Comparison of ENCODE assay signal across 1 cellular context in the genomic region with DNA sequence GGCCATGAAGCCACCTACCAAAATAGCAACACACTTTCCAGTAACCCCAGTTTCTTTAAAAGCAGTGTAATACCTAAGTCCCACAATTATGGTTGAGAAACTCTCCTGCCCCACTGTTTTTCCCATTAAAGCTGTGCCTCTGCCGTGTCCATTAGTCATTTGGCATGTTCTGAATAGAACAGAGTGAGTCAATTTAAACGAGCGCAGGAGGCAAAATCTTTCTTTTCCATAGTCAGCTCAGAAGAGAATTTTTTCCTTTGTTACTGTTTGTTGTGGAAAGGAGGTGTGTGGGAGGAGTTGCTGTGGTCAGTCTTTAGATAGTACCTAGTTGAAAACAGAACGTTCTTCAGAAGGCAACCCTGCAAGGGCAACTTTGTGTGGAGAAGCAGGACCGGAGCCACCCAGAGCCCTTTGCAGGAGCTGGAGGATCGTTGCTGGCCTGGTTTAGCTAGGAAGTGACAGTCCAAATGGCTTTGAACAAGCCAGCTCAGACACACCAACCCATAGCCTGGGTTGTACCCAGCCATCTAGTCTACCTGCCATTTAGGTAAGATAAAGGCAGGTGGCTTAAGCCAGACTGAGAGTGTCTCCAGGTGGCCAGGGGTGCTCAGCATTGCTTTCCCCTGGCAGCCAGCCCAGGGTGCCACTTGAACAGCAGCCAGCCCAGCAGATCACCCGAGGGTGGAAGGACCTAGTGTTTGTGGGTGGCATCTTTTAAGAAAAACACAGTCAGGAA.
TF ChIP-seq lines count a peak whose summit lies in the region.

No MANE protein-coding gene starts in this region.

TF ChIP-seq in IMR-90, 13 proteins besides CTCF, POLR2A, EP300 and RAD21 (continued from another document):
- no peak for TF ChIP-seq MAZ (IDR thresholded peaks at IDR 0.05; ENCODE audit: borderline replicate concordance, low read depth, low read length)
